1 cellular context compared by ENCODE assay signal in the genomic region with DNA sequence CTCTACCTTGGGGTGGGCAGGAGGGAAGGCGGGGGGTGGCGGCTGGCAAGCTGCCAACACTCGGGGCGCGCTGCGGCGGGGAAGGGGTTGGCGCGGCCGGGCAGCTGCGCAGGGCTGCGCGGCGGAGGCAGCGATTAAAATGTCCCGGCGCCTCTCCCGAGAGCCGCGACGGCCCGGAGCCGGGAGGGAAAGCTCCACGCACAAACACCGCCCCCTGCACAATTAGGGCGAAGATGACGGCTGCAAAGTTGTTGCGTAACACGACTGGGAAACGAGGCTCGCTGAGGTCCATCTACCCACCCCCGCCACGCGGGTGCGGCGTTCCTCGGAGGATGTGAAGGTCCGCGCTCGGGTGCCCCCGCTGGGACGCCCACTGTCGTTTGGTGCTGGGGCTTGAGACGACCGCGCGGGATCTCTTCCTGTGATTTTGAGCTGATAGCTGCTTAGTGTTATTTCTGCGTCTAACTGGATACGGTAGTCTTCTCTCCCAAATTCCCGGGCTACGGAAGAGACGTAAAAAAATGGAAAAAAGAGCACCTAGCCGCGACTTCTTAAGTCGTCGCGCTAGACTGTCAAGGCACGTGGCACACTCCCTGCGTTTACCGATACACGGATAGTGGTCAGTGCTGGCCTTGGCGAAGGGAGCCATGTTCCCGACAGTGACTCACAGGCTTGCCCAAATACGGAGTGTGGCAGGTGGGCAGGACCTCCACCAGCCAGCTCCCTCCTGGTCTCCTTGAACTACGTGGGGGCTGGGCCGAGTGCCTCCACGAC.
TF ChIP-seq lines count a peak whose summit lies in the region.

No MANE protein-coding gene starts in this region.

TF ChIP-seq in SK-N-SH, 30 proteins besides CTCF, POLR2A, EP300 and RAD21 (continued from another document):
- TF ChIP-seq, protein P1, sequence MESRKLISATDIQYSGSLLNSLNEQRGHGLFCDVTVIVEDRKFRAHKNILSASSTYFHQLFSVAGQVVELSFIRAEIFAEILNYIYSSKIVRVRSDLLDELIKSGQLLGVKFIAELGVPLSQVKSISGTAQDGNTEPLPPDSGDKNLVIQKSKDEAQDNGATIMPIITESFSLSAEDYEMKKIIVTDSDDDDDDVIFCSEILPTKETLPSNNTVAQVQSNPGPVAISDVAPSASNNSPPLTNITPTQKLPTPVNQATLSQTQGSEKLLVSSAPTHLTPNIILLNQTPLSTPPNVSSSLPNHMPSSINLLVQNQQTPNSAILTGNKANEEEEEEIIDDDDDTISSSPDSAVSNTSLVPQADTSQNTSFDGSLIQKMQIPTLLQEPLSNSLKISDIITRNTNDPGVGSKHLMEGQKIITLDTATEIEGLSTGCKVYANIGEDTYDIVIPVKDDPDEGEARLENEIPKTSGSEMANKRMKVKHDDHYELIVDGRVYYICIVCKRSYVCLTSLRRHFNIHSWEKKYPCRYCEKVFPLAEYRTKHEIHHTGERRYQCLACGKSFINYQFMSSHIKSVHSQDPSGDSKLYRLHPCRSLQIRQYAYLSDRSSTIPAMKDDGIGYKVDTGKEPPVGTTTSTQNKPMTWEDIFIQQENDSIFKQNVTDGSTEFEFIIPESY (IDR thresholded peaks at IDR 0.05; ENCODE audit: borderline replicate concordance, low read depth), result no peak
- TF ChIP-seq, protein P2, sequence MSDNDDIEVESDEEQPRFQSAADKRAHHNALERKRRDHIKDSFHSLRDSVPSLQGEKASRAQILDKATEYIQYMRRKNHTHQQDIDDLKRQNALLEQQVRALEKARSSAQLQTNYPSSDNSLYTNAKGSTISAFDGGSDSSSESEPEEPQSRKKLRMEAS (IDR thresholded peaks at IDR 0.05; ENCODE audit: low read depth), result peak; percentile 35; the same call in 1 of the 2 replicates
- TF ChIP-seq FOXM1 (IDR thresholded peaks at IDR 0.05; ENCODE audit: low read depth), result no peak
- peak; percentile 39 for TF ChIP-seq NRF1 (IDR thresholded peaks at IDR 0.05; ENCODE audit: low read depth, low read length)
- no peak for TF ChIP-seq RXRA (IDR thresholded peaks at IDR 0.05; ENCODE audit: borderline replicate concordance, low read depth)
- TF ChIP-seq SIN3A (IDR thresholded peaks at IDR 0.05; ENCODE audit: borderline replicate concordance, low read depth, low read length), result no peak
- no peak for TF ChIP-seq SMC3 (IDR thresholded peaks at IDR 0.05; ENCODE audit: low read depth, low read length)
- TF ChIP-seq, protein P3, sequence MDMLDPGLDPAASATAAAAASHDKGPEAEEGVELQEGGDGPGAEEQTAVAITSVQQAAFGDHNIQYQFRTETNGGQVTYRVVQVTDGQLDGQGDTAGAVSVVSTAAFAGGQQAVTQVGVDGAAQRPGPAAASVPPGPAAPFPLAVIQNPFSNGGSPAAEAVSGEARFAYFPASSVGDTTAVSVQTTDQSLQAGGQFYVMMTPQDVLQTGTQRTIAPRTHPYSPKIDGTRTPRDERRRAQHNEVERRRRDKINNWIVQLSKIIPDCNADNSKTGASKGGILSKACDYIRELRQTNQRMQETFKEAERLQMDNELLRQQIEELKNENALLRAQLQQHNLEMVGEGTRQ (IDR thresholded peaks at IDR 0.05; ENCODE audit: borderline replicate concordance, low read depth, low read length), result no peak
- TF ChIP-seq GATA2 (CRISPR knock-in tag; IDR thresholded peaks at IDR 0.05), result no peak
- TF ChIP-seq EZH2phosphoT487 (IDR thresholded peaks at IDR 0.05; ENCODE audit: borderline replicate concordance, low read depth), result no peak
- TF ChIP-seq TCF12 (IDR thresholded peaks at IDR 0.05), result no peak
- no peak for TF ChIP-seq YY1 (IDR thresholded peaks at IDR 0.05; ENCODE audit: low read depth)
- no peak for TF ChIP-seq RCOR1 (IDR thresholded peaks at IDR 0.05; ENCODE audit: low read length)
- no peak for TF ChIP-seq GABPA (IDR thresholded peaks at IDR 0.05; ENCODE audit: low read depth)
- TF ChIP-seq NFIC (IDR thresholded peaks at IDR 0.05; ENCODE audit: borderline replicate concordance), result peak; percentile 79
- TF ChIP-seq FOXJ3 (CRISPR knock-in tag; IDR thresholded peaks at IDR 0.05), result no peak
- TF ChIP-seq, protein P4, sequence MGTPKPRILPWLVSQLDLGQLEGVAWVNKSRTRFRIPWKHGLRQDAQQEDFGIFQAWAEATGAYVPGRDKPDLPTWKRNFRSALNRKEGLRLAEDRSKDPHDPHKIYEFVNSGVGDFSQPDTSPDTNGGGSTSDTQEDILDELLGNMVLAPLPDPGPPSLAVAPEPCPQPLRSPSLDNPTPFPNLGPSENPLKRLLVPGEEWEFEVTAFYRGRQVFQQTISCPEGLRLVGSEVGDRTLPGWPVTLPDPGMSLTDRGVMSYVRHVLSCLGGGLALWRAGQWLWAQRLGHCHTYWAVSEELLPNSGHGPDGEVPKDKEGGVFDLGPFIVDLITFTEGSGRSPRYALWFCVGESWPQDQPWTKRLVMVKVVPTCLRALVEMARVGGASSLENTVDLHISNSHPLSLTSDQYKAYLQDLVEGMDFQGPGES (IDR thresholded peaks at IDR 0.05; ENCODE audit: low read depth, low read length), result no peak
- no peak for TF ChIP-seq TEAD4 (IDR thresholded peaks at IDR 0.05; ENCODE audit: borderline replicate concordance, insufficient read depth)
- TF ChIP-seq, protein P5, sequence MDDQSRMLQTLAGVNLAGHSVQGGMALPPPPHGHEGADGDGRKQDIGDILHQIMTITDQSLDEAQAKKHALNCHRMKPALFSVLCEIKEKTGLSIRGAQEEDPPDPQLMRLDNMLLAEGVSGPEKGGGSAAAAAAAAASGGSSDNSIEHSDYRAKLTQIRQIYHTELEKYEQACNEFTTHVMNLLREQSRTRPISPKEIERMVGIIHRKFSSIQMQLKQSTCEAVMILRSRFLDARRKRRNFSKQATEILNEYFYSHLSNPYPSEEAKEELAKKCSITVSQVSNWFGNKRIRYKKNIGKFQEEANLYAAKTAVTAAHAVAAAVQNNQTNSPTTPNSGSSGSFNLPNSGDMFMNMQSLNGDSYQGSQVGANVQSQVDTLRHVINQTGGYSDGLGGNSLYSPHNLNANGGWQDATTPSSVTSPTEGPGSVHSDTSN (IDR thresholded peaks at IDR 0.05), result no peak
- no peak for TF ChIP-seq TAF1 (IDR thresholded peaks at IDR 0.05; ENCODE audit: borderline replicate concordance, low read depth, low read length)
- TF ChIP-seq MEF2A (IDR thresholded peaks at IDR 0.05; ENCODE audit: borderline replicate concordance, low read depth), result no peak
